Comparison of ENCODE assay signal across 9 cellular contexts in genomic region chr6:11575408-11576033, GRCh38. TPM values are rescaled to one million over a fixed set of nuclear protein-coding genes. Genes with fewer than 3 reads are reported as not detected.
A peak's percentile ranks its signal among the peaks of the same experiment; 100 is the strongest.
DNase-seq lines count a peak whose midpoint lies in the region; ATAC-seq and TF ChIP-seq lines count a peak whose summit lies in the region.
"Had no signal": no experiment of that assay in that cellular context is flagged by ENCODE, and none has a peak within 500 bp of the region (broad histone marks: within the 10 kb centered on the region; RNA-seq: fewer than 3 reads in every experiment).

No MANE protein-coding gene starts in this region.

- H3K4me2 ChIP-seq in H9 (ENCODE audit: insufficient read depth, insufficient read length, low read length) = no peak overlapping the region

- no peaks in the 10 kb centered on the region for H3K23me2 ChIP-seq in H9 (ENCODE audit: insufficient read length, low read depth, low read length, poor library complexity, severe bottlenecking)

- H2BK20ac ChIP-seq in H9 (ENCODE audit: low read depth, low read length, poor library complexity, severe bottlenecking) = no peak overlapping the region

- no peaks in the 10 kb centered on the region for H3K4me1 ChIP-seq in H9 (ENCODE audit: insufficient read depth, low read length)
- no peaks in the 10 kb centered on the region for H3K4me1 ChIP-seq in adrenal gland (replicated peaks in 1 of 2)

- no peak overlapping the region for H2AFZ ChIP-seq in H9 (ENCODE audit: low read length)

- H3K4me3 ChIP-seq in adrenal gland (peak overlapping the region in 2 of 4 donors; percentile 35 to 50), retinal pigment epithelial cell (ENCODE audit: low read length) (no peak overlapping the region)
- H3K4me3 ChIP-seq: BLaER1 treated with 17β-estradiol and CSF1 and Interleukin-3, amounts not matched to agents 10 nM and 100 nM had no signal

- no peak overlapping the region for H4K8ac ChIP-seq in H9 (replicated peaks; ENCODE audit: insufficient read length, low read depth, low read length)

- intact Hi-C loops in adrenal gland (cut with DNase I) (loop anchor here in 1 of 2 donors (10.0 kb wide), 1 partner anchor 81 kb away; no protein-coding TSS in a partner anchor), left ventricle myocardium superior (cut with micrococcal nuclease) (loop anchor here (10.0 kb wide), 1 partner anchor 431 kb away; no protein-coding TSS in a partner anchor)

- no peak overlapping the region for H4K5ac ChIP-seq in H9 (ENCODE audit: insufficient read length, low read depth, low read length)

- DNase-seq in DMS79 treated with DMSO at 0.1 percent for 48 hours (lab: John Stamatoyannopoulos, UW) (peak; percentile 24), DMS79 (lab: John Stamatoyannopoulos, UW) (no peak), H9 (peak; percentile 63), LoVo (ENCODE audit: low spot score) (peak; percentile 63), SK-MEL-5 (ENCODE audit: low read depth, low spot score) (peak; percentile 94), adrenal gland (peak; percentile 51 to 86 (median 68)), left ventricle myocardium superior (peak; percentile 36), retinal pigment epithelial cell (ENCODE audit: low read depth) (peak; percentile 60)

- H3K27me3 ChIP-seq in H9 (ENCODE audit: insufficient read depth, low read length) (no peaks in the 10 kb centered on the region), adrenal gland (no peaks in the 10 kb centered on the region)
- H3K27me3 ChIP-seq: BLaER1 treated with 17β-estradiol and CSF1 and Interleukin-3, amounts not matched to agents 10 nM and 100 nM had no signal

- no peak overlapping the region for H3K27ac Mint-ChIP-seq in H9

- H3K27me3 Mint-ChIP-seq in H9 (ENCODE audit: low read depth) = no peaks in the 10 kb centered on the region

- H3K79me2 ChIP-seq in H9 (ENCODE audit: insufficient read depth, low read length) = no peaks in the 10 kb centered on the region

- WGBS in H9 (ENCODE audit: extremely low coverage, insufficient read length, low lambda C conversion rate) = no CpG with 5 or more reads among the region's 10 CpGs
- WGBS in adrenal gland, 4 donors = 21 to 29% (median 24%) methylated on average over 10 of the region's 10 CpGs

- H3K27ac ChIP-seq in H9 (ENCODE audit: insufficient read length, low read depth, low read length) (no peak overlapping the region), adrenal gland (peak overlapping the region in 1 of 5 donors; percentile 19)
- H3K27ac ChIP-seq: BLaER1 treated with 17β-estradiol and CSF1 and Interleukin-3, amounts not matched to agents 10 nM and 100 nM had no signal

- H3K56ac ChIP-seq in H9 (ENCODE audit: insufficient read length, low read depth, low read length) = no peak overlapping the region

- H3K23ac ChIP-seq in H9 (ENCODE audit: insufficient read length, low read depth, low read length) = no peak overlapping the region

- no peak overlapping the region for H2BK5ac ChIP-seq in H9 (ENCODE audit: insufficient read length, low read length)

- no peaks in the 10 kb centered on the region for H3K36me3 Mint-ChIP-seq in H9 (ENCODE audit: insufficient read depth in 1 of 3, low read depth in 3 of 3)

- in situ Hi-C loops in SK-MEL-5 (cut with HindIII; ENCODE audit: low pct_unique_long_range_greater_than_20kb, low sequenced_read_pairs) = no loop called here

- H2BK12ac ChIP-seq in H9 (ENCODE audit: insufficient read length, low read depth, low read length) = no peak overlapping the region

- no peak overlapping the region for H2BK15ac ChIP-seq in H9 (ENCODE audit: low read depth, low read length)

- no peak overlapping the region for H4K91ac ChIP-seq in H9 (ENCODE audit: insufficient read length, low read depth, low read length)

- no peak overlapping the region for H3K9ac ChIP-seq in H9 (ENCODE audit: extremely low read depth, insufficient read length, low read length)
- H3K9ac ChIP-seq: BLaER1 treated with 17β-estradiol and CSF1 and Interleukin-3, amounts not matched to agents 10 nM and 100 nM had no signal

- H3K36me3 ChIP-seq in adrenal gland (replicated peaks in 1 of 2) = no peaks in the 10 kb centered on the region

- no peaks in the 10 kb centered on the region for H3K9me3 Mint-ChIP-seq in H9

- H3T11ph ChIP-seq in H9 (ENCODE audit: low read length) = no peak overlapping the region

- H3K4ac ChIP-seq in H9 (ENCODE audit: low read depth, low read length) = no peak overlapping the region

- peak; percentile 94 for TF ChIP-seq CTCF in H9 (conservative IDR thresholded peaks at IDR 0.05)
- TF ChIP-seq CTCF in adrenal gland (IDR thresholded peaks at IDR 0.05) = peak; percentile 83 to 95 (median 91)
- TF ChIP-seq CTCF in retinal pigment epithelial cell (conservative IDR thresholded peaks at IDR 0.05; ENCODE audit: low read depth, low read length) = peak; percentile 99

- ATAC-seq in left ventricle myocardium superior = peak; percentile 91

- H2BK120ac ChIP-seq in H9 (ENCODE audit: low read depth, low read length, poor library complexity, severe bottlenecking) = no peak overlapping the region

- H3K18ac ChIP-seq in H9 (ENCODE audit: insufficient read length, low read depth, low read length) = no peak overlapping the region

- H3K79me1 ChIP-seq in H9 (ENCODE audit: insufficient read depth, low read depth, low read length, poor library complexity, severe bottlenecking) = no peaks in the 10 kb centered on the region

- no peak for TF ChIP-seq POLR2A in adrenal gland (IDR thresholded peaks at IDR 0.05)

- no peaks in the 10 kb centered on the region; a peak in 1 of 4 replicates for H3K4me1 Mint-ChIP-seq in H9

- no peaks in the 10 kb centered on the region for H4K20me1 ChIP-seq in H9 (ENCODE audit: control insufficient read depth, insufficient read depth, insufficient read length)

- H3K14ac ChIP-seq in H9 (ENCODE audit: insufficient read depth, low read length) = no peak overlapping the region

- H3K4me3 Mint-ChIP-seq in H9 = no peak overlapping the region

- no peaks in the 10 kb centered on the region for H3K9me3 ChIP-seq in H9 (ENCODE audit: control insufficient read depth, low read depth, low read length)
- H3K9me3 ChIP-seq in adrenal gland (replicated peaks in 1 of 3) = no peaks in the 10 kb centered on the region
- H3K9me3 ChIP-seq: BLaER1 treated with 17β-estradiol and CSF1 and Interleukin-3, amounts not matched to agents 10 nM and 100 nM had no signal

- H2AK5ac ChIP-seq in H9 (ENCODE audit: insufficient read length, low read length) = no peak overlapping the region

RNA-seq across cellular contexts. Expression of gene TMEM170B, which starts 38.0 kb away (rescaled TPM):
- 2.9 and 3.0 TPM in 2 replicates for total RNA-seq in H9 (2021)
- 5.8 and 6.6 TPM in 2 replicates for total RNA-seq in SK-MEL-5 (2014; rRNA removed; shearing (Covaris generic))
- polyA plus RNA-seq in SK-MEL-5 (2015; cell fraction: cytosol; rRNA removed) = 3.8 and 4.9 TPM in 2 replicates
- 6.6 and 7.3 TPM in 2 replicates for polyA plus RNA-seq in SK-MEL-5 (2015; cell fraction: nucleus; rRNA removed)
- total RNA-seq in adrenal gland = 1 to 10 TPM; 4.3 to 7.5 (median 4.9) TPM
- 1 to 10 TPM; 1.1 to 5.9 (median 1.4) TPM for polyA plus RNA-seq in adrenal gland
- total RNA-seq in left ventricle myocardium superior = 5.4 TPM
